ENCODE assay signal across 9 cellular contexts in the genomic region with DNA sequence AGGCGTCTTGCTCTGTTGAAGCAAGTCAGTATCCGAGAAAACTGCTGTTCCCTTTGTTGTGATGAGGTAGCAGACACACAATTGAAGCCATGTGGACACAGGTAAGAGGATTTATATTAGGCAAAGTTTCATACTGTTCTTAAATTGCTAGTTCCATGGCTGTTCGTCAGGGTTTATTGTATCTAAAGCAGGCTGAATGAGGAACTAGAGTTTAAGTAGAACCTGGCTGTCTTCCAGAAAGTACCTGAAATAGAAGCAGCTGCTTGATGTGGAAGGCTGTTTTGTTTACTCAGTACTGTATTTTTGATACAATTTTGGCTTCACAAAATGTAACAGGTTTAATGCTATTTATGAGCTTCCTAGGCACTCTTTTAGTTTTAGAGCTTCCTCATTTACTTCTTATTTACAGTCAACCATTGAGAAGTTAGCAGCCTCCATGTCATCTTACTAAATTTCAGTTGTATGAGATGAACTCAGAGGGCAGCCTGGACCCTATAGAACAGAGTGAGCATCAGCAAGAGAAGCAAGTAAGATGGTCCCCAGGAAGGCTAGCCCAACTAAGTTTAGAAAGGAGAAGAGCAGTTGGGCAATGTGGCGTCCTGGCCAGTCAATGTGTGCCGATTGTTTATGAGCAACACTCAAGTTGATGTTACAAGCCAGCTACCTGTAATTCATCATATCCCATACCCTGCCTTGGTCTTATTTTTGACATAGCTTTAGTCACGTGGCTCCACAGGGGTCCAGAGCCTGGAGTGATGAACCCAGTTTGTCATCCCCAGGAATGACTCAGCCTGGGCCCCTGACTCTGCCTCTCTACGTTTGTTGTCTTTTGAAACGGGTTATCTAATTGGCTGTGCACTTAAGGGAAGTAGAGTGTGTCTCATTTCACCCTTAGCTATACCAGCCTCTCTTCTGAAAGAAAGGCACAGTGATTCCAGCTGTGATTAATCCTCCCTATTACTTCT. TPM values are rescaled to one million over a fixed set of nuclear protein-coding genes. Genes with fewer than 3 reads are reported as not detected.
A peak's percentile ranks its signal among the peaks of the same experiment; 100 is the strongest.
DNase-seq lines count a peak whose midpoint lies in the region; ATAC-seq and TF ChIP-seq lines count a peak whose summit lies in the region.
"Had no signal": no experiment of that assay in that cellular context is flagged by ENCODE, and none has a peak within 500 bp of the region (broad histone marks: within the 10 kb centered on the region; RNA-seq: fewer than 3 reads in every experiment).

No MANE protein-coding gene starts in this region.

- no peak for ATAC-seq in HG03521 (IDR thresholded peaks at IDR 0.05; ENCODE audit: unreplicated experiment)

- intact Hi-C loops in left ventricle myocardium inferior (cut with micrococcal nuclease): no loop called here
- intact Hi-C loops in cardiac septum (cut with DNase I): no loop called here
- intact Hi-C loops in thyroid gland (cut with DNase I): no loop called here

- no peak overlapping the region for H3K4me3 ChIP-seq in left ventricle myocardium inferior
- peak overlapping the region; percentile 35 for H3K4me3 ChIP-seq in endocrine pancreas (ENCODE audit: control insufficient read depth, insufficient read depth, low read length)
- H3K4me3 ChIP-seq in thyroid gland (replicated peaks in 1 of 3): no peak overlapping the region

- peaks cover 97% of the 10 kb centered on the region for H3K36me3 ChIP-seq in left ventricle myocardium inferior
- peaks cover 10% of the 10 kb centered on the region for H3K36me3 ChIP-seq in endocrine pancreas (ENCODE audit: control insufficient read depth, insufficient read depth, low read length)
- H3K36me3 ChIP-seq in thyroid gland: peaks cover 21 to 26% of the 10 kb centered on the region in 2 donors

- 62% methylated on average over 8 of the region's 8 CpGs for WGBS in thyroid gland, 2 donors

- H3K9me3 ChIP-seq in left ventricle myocardium inferior (replicated peaks) (no peaks in the 10 kb centered on the region), endocrine pancreas (ENCODE audit: control insufficient read depth, low read length) (no peaks in the 10 kb centered on the region), thyroid gland (no peaks in the 10 kb centered on the region)

- TF ChIP-seq POLR2A in thyroid gland (IDR thresholded peaks at IDR 0.05): no peak

- TF ChIP-seq CTCF in left ventricle myocardium inferior (IDR thresholded peaks at IDR 0.05; ENCODE audit: borderline replicate concordance) (no peak), thyroid gland (IDR thresholded peaks at IDR 0.05) (no peak), GM20000 (IDR thresholded peaks at IDR 0.05; ENCODE audit: extremely low read depth, missing control alignments) (no peak)

- H3K4me1 ChIP-seq in left ventricle myocardium inferior (peaks cover 36% of the 10 kb centered on the region), endocrine pancreas (ENCODE audit: control insufficient read depth, insufficient read depth, low read length) (peaks cover 16% of the 10 kb centered on the region), thyroid gland (peaks cover 5 to 14% of the 10 kb centered on the region in 2 donors)

- H3K27ac ChIP-seq in left ventricle myocardium inferior (replicated peaks) (peak overlapping the region; percentile 87), thyroid gland (peak overlapping the region in 2 of 3 donors; percentile 15 to 24)
- H3K27ac ChIP-seq: epithelial cell of prostate had no signal

- DNase-seq in left ventricle myocardium inferior (no peak), cardiac septum (ENCODE audit: low spot score) (no peak), NCI-H774 (lab: John Stamatoyannopoulos, UW) (peak; percentile 46), thyroid gland (no peak), ureter (ENCODE audit: low spot score) (no peak), GM20000 (ENCODE audit: low spot score) (no peak)

- no peaks in the 10 kb centered on the region for H3K27me3 ChIP-seq in left ventricle myocardium inferior (ENCODE audit: low read depth)
- H3K27me3 ChIP-seq in endocrine pancreas (ENCODE audit: control insufficient read depth, insufficient read depth, low read length): no peaks in the 10 kb centered on the region
- H3K27me3 ChIP-seq in thyroid gland: no peaks in the 10 kb centered on the region

- H3K9ac ChIP-seq in endocrine pancreas (ENCODE audit: control insufficient read depth, insufficient read depth, low read length): peak overlapping the region; percentile 49

RNA-seq across cellular contexts. Expression of gene ARL2BP, which starts 9.6 kb away (rescaled TPM):
- total RNA-seq in left ventricle myocardium inferior (57.8 TPM), cardiac septum (41.5 TPM), thyroid gland (10 to 100 TPM; 51.2 to 68.9 (median 60.0) TPM), ureter (43.3 TPM)

RNA-seq across cellular contexts. Expression of gene PLLP, which starts 49.1 kb away (rescaled TPM):
- total RNA-seq in left ventricle myocardium inferior (5.2 TPM), cardiac septum (1.2 TPM), thyroid gland (10 to 100 TPM; 13.6 to 38.5 (median 30.1) TPM), ureter (34.3 TPM)

RNA-seq across cellular contexts. Expression of gene RSPRY1, which starts 49.3 kb away (rescaled TPM):
- 14.0 TPM for total RNA-seq in left ventricle myocardium inferior
- 17.1 TPM for total RNA-seq in cardiac septum
- 10 to 100 TPM; 42.6 to 59.2 (median 53.9) TPM for total RNA-seq in thyroid gland
- 44.7 TPM for total RNA-seq in ureter

RNA-seq across cellular contexts. Expression of gene PSME3IP1, which starts 49.6 kb away (rescaled TPM):
- total RNA-seq in left ventricle myocardium inferior: 56.3 TPM
- 58.1 TPM for total RNA-seq in cardiac septum
- total RNA-seq in thyroid gland: 10 to 100 TPM; 64.7 to 96.3 (median 78.9) TPM
- total RNA-seq in ureter: 122 TPM
